ENCODE assay signal across 8 cellular contexts in the genomic region with DNA sequence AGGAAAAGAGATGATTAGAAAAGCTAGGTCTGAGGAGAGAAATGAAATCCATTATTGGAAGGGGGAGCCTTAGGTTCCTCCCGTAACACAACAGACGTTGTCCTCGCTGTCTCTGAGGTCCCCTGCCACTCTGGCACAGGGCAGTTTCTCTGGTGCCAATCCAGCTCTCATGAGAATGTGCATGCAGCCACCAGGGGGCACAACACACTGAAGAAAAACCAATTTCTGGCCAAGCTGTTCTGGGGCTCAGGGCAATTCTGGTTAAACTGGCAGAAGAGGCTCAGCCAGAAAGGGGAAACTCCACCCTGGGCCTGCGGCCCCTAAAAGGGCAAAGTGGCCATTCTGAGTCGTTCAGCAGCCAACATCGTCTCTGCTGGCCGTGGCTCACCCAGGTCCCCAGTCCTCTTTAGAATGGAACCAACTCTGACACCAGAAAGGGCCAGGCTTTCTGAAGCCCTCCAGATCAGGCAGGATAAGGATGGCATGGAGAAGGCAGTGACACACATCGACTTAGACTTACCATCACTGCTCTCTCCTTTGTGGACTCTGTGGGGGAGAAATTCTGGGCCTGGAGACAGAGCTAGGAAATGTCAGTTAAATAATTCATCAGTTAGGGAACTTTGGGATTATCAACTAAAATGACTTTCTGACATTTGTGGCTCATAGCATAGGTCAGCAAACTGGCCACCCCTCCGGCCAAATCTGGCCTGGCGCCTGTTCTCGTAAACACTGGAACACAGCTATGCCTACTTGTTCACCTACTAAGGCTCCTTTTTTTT. TPM values are rescaled to one million over a fixed set of nuclear protein-coding genes. Genes with fewer than 3 reads are reported as not detected.
DNase-seq lines count a peak whose midpoint lies in the region; ATAC-seq and TF ChIP-seq lines count a peak whose summit lies in the region.

No MANE protein-coding gene starts in this region.

- H3K36me3 Mint-ChIP-seq in activated CD4-positive, alpha-beta memory T cell treated with anti-CD3 and anti-CD28 coated beads for 36 hours: peaks cover 16% of the 10 kb centered on the region

- no peak overlapping the region for H3K4me3 Mint-ChIP-seq in activated CD4-positive, alpha-beta memory T cell treated with anti-CD3 and anti-CD28 coated beads for 36 hours

- DNase-seq in NCI-H526 treated with DMSO at 0.1 percent for 48 hours (lab: John Stamatoyannopoulos, UW) (peak; percentile 20), dermis microvascular lymphatic vessel endothelial cell (ENCODE audit: low read depth in 2 of 2) (peak; percentile 64 to 81), lung (ENCODE audit: low spot score) (peak; percentile 84)
- peak; percentile 85 for DNase-seq in activated CD4-positive, alpha-beta memory T cell treated with anti-CD3 and anti-CD28 coated beads for 36 hours
- DNase-seq in stimulated activated CD4-positive, alpha-beta T cell treated with anti-CD3 and anti-CD28 coated beads, TNF-alpha, amount 100 ng/mL, for 48 hours (ENCODE audit: low read depth in 3 of 3): peak; percentile 52 to 70 (median 53)

- peak; percentile 69 for ATAC-seq in GM19324 (IDR thresholded peaks at IDR 0.05; ENCODE audit: low FRiP score, unreplicated experiment)
- peak; percentile 81 for ATAC-seq in HG03442 (IDR thresholded peaks at IDR 0.05; ENCODE audit: unreplicated experiment)
- ATAC-seq in lung (ENCODE audit: insufficient read depth, low FRiP score): peak; percentile 65

- no peaks in the 10 kb centered on the region for H3K9me3 ChIP-seq in lung (ENCODE audit: control insufficient read depth in 2 of 2, insufficient read depth in 1 of 2, low read length in 1 of 2)

- peak; percentile 90 for TF ChIP-seq CTCF in C4-2B (conservative IDR thresholded peaks at IDR 0.05)
- TF ChIP-seq CTCF in lung (IDR thresholded peaks at IDR 0.05; ENCODE audit: control extremely low read depth, extremely low read depth): peak; percentile 84

- no peaks in the 10 kb centered on the region for H3K4me1 Mint-ChIP-seq in activated CD4-positive, alpha-beta memory T cell treated with anti-CD3 and anti-CD28 coated beads for 36 hours (ENCODE audit: low read depth)

- H3K4me1 ChIP-seq in lung (ENCODE audit: control insufficient read depth in 2 of 2, insufficient read depth in 2 of 2, low read length in 2 of 2): peaks cover 0 to 10% of the 10 kb centered on the region in 2 donors

- POLR2A ChIA-PET in activated CD4-positive, alpha-beta memory T cell treated with anti-CD3 and anti-CD28 coated beads for 36 hours (lab: Charles Lee): interaction anchor here (0.7 to 1.0 kb wide), 2 partner anchors 26 to 95 kb away, joined by 3 to 5 read pairs; no protein-coding TSS in a partner anchor

- intact Hi-C loops in activated CD4-positive, alpha-beta memory T cell treated with anti-CD3 and anti-CD28 coated beads for 36 hours (cut with micrococcal nuclease): loop anchor here (1.0 to 5.0 kb wide), 3 partner anchors 80 to 381 kb away; a partner anchor contains a TSS

- no peak overlapping the region for H3K4me3 ChIP-seq in lung

- no peaks in the 10 kb centered on the region for H3K27me3 ChIP-seq in lung (ENCODE audit: control insufficient read depth, insufficient read depth)

- peaks cover 9 to 21% of the 10 kb centered on the region in 2 donors for H3K36me3 ChIP-seq in lung (ENCODE audit: control insufficient read depth in 2 of 2, insufficient read depth in 2 of 2, low read length in 2 of 2)

- no peak overlapping the region for H3K27ac Mint-ChIP-seq in activated CD4-positive, alpha-beta memory T cell treated with anti-CD3 and anti-CD28 coated beads for 36 hours

- 31 to 47% methylated on average over 11 of the region's 11 CpGs for WGBS in lung, 2 donors

- H3K27ac ChIP-seq in C4-2B: peak overlapping the region; percentile 99
- peak overlapping the region in 1 of 2 donors; percentile 34 for H3K27ac ChIP-seq in lung (ENCODE audit: low read depth in 1 of 2, low read length in 1 of 2)

- CTCF ChIA-PET in activated CD4-positive, alpha-beta memory T cell treated with anti-CD3 and anti-CD28 coated beads for 36 hours (lab: Charles Lee): interaction anchor here (0.6 to 13.3 kb wide), 50 partner anchors 9 to 381 kb away, joined by 3 to 271 read pairs (median 4); a partner anchor contains a TSS

- no peaks in the 10 kb centered on the region for H3K9me3 Mint-ChIP-seq in activated CD4-positive, alpha-beta memory T cell treated with anti-CD3 and anti-CD28 coated beads for 36 hours

- H3K27me3 Mint-ChIP-seq in activated CD4-positive, alpha-beta memory T cell treated with anti-CD3 and anti-CD28 coated beads for 36 hours: no peaks in the 10 kb centered on the region

RNA-seq across cellular contexts. Expression of a gene that starts 58.5 kb away (rescaled TPM):
- 10 to 100 TPM; 65.6 to 67.1 TPM for total RNA-seq in activated CD4-positive, alpha-beta memory T cell treated with anti-CD3 and anti-CD28 coated beads for 36 hours
- total RNA-seq in dermis microvascular lymphatic vessel endothelial cell (42.0 and 55.0 TPM in 2 replicates), lung (100 to 1,000 TPM in 1 of 2 donors, 10 to 100 TPM in 1; 81.4 to 112 TPM)
- 10 to 100 TPM; 52.2 to 58.3 TPM for polyA plus RNA-seq in lung

Comparison
In these comparisons a context has a peak if more than half of its experiments do, and no peak if none do; other contexts are left out.
1. DNase-seq: peak in every context shown above with its lines; median percentile 85 in activated CD4-positive, alpha-beta memory T cell treated with anti-CD3 and anti-CD28 coated beads for 36 hours; 84 in lung; 72 in dermis microvascular lymphatic vessel endothelial cell; 53 in stimulated activated CD4-positive, alpha-beta T cell treated with anti-CD3 and anti-CD28 coated beads, TNF-alpha, amount 100 ng/mL, for 48 hours; 20 in NCI-H526 treated with DMSO at 0.1 percent for 48 hours.